Comparison of ENCODE assay signal across 12 cellular contexts in genomic region chr5:132688536-132689409, GRCh38. TPM values are rescaled to one million over a fixed set of nuclear protein-coding genes. Genes with fewer than 3 reads are reported as not detected.
DNase-seq lines count a peak whose midpoint lies in the region; ATAC-seq and TF ChIP-seq lines count a peak whose summit lies in the region.
"Had no signal": no experiment of that assay in that cellular context is flagged by ENCODE, and none has a peak within 500 bp of the region (broad histone marks: within the 10 kb centered on the region; RNA-seq: fewer than 3 reads in every experiment).

No MANE protein-coding gene starts in this region.

- H3K9me3 ChIP-seq in BE2C (no peaks in the 10 kb centered on the region), stomach (no peaks in the 10 kb centered on the region)

- H3K27ac Mint-ChIP-seq in nephron progenitor cell: no peak overlapping the region
- H3K27ac Mint-ChIP-seq: endodermal cell had no signal

- no peak for TF ChIP-seq CTCF in GM10266 (IDR thresholded peaks at IDR 0.05; ENCODE audit: control insufficient read depth, insufficient read depth, low read depth, missing control alignments)
- TF ChIP-seq CTCF in BE2C (IDR thresholded peaks at IDR 0.05; ENCODE audit: low read depth, low read length): no peak
- no peak for TF ChIP-seq CTCF in stomach (IDR thresholded peaks at IDR 0.05)
- no peak for TF ChIP-seq CTCF in nephron progenitor cell (IDR thresholded peaks at IDR 0.05)

- no peaks in the 10 kb centered on the region for H3K9me3 Mint-ChIP-seq in nephron progenitor cell
- H3K9me3 Mint-ChIP-seq: endodermal cell had no signal

- no peak overlapping the region for H3K4me3 ChIP-seq in BE2C (ENCODE audit: low read depth, low read length)
- H3K4me3 ChIP-seq in stomach: no peak overlapping the region

- DNase-seq in GM10266 (ENCODE audit: extremely low spot score) (peak; percentile 22), T-helper 2 cell (peak in 3 of 5 experiments; percentile 19 to 79 (median 24)), BE2C (no peak), stomach (no peak), nephron progenitor cell (no peak)
- peak; percentile 53 for DNase-seq in central memory CD4-positive, alpha-beta T cell
- no peak for DNase-seq in stimulated activated CD8-positive, alpha-beta memory T cell treated with anti-CD3 and anti-CD28 coated beads, Interleukin-4, amount 100 ng/mL, for 48 hours
- DNase-seq: endodermal cell, MM.1S had no signal

- H3K27me3 ChIP-seq in BE2C (no peaks in the 10 kb centered on the region), stomach (no peaks in the 10 kb centered on the region)

- no peak for TF ChIP-seq POLR2A in stomach (IDR thresholded peaks at IDR 0.05)

- H3K36me3 ChIP-seq in BE2C (no peaks in the 10 kb centered on the region), stomach (peaks cover 0 to 5% (median 0%) of the 10 kb centered on the region in 4 donors)

- H3K36me3 Mint-ChIP-seq in nephron progenitor cell (ENCODE audit: low read depth): peaks cover 15% of the 10 kb centered on the region

- no peak overlapping the region for H3K4me3 Mint-ChIP-seq in nephron progenitor cell
- H3K4me3 Mint-ChIP-seq: endodermal cell had no signal

- peaks cover 7% of the 10 kb centered on the region for H3K27me3 Mint-ChIP-seq in nephron progenitor cell (ENCODE audit: low read depth, poor library complexity)

- H3K4me1 ChIP-seq in BE2C (no peaks in the 10 kb centered on the region), stomach (no peaks in the 10 kb centered on the region)
- H3K4me1 ChIP-seq: parathyroid adenoma had no signal

- 46 to 62% (median 57%) methylated on average over 7 of the region's 7 CpGs for WGBS in stomach, 5 donors

- peaks cover 8% of the 10 kb centered on the region for H3K4me1 Mint-ChIP-seq in nephron progenitor cell
- H3K4me1 Mint-ChIP-seq: endodermal cell had no signal

- no peak for TF ChIP-seq EP300 in stomach (IDR thresholded peaks at IDR 0.05)

- H3K27ac ChIP-seq in stomach: no peak overlapping the region
- H3K27ac ChIP-seq: parathyroid adenoma had no signal

- peak; percentile 55 for ATAC-seq in HG02840 (IDR thresholded peaks at IDR 0.05; ENCODE audit: low FRiP score, unreplicated experiment)

- intact Hi-C loops in stomach (cut with DNase I; ENCODE audit: low total_unique reads): no loop called here

RNA-seq across cellular contexts. Expression of gene IL4, which starts 15.0 kb away (rescaled TPM):
- not detected for polyA plus RNA-seq in BE2C (2012; ENCODE audit: insufficient read depth, insufficient read length, low read depth)
- total RNA-seq in stomach: not detected
- polyA plus RNA-seq in stomach: not detected
- total RNA-seq: endodermal cell, ureter had no signal

RNA-seq across cellular contexts. Expression of gene IL13, which starts 30.8 kb away (rescaled TPM):
- polyA plus RNA-seq in BE2C (2012; ENCODE audit: insufficient read depth, insufficient read length, low read depth): not detected
- total RNA-seq in stomach: under 1 TPM in 1 of 5 donors, not detected in 4; 0.55 TPM
- not detected for polyA plus RNA-seq in stomach
- total RNA-seq: endodermal cell, ureter had no signal

RNA-seq across cellular contexts. Expression of gene KIF3A, which starts 48.6 kb away (rescaled TPM):
- polyA plus RNA-seq in BE2C (2012; ENCODE audit: insufficient read depth, insufficient read length, low read depth): 5.9 TPM
- total RNA-seq in stomach: 10 to 100 TPM in 1 of 5 donors, 1 to 10 TPM in 3, under 1 TPM in 1; 0.58 to 19.3 (median 8.5) TPM
- polyA plus RNA-seq in stomach: 1 to 10 TPM; 1.5 to 3.8 (median 2.1) TPM

RNA-seq across cellular contexts. Expression of gene CCNI2, which starts 58.5 kb away (rescaled TPM):
- polyA plus RNA-seq in BE2C (2012; ENCODE audit: insufficient read depth, insufficient read length, low read depth): 3.1 TPM
- total RNA-seq in stomach: 10 to 100 TPM in 2 of 5 donors, under 1 TPM in 1, not detected in 2; 0.92 to 56.7 (median 34.5) TPM
- polyA plus RNA-seq in stomach: 1 to 10 TPM in 2 of 3 donors, under 1 TPM in 1; 0.46 to 1.9 (median 1.3) TPM

Comparison
In these comparisons a context has a peak if more than half of its experiments do, and no peak if none do; other contexts are left out.
1. DNase-seq: peak in GM10266 (single experiment), T-helper 2 cell (3 of 5) and central memory CD4-positive, alpha-beta T cell (single experiment); none in BE2C (single experiment), stomach (single experiment), nephron progenitor cell (single experiment) and stimulated activated CD8-positive, alpha-beta memory T cell treated with anti-CD3 and anti-CD28 coated beads, Interleukin-4, amount 100 ng/mL, for 48 hours (single experiment).